28 cellular contexts compared by ENCODE assay signal in the genomic region with DNA sequence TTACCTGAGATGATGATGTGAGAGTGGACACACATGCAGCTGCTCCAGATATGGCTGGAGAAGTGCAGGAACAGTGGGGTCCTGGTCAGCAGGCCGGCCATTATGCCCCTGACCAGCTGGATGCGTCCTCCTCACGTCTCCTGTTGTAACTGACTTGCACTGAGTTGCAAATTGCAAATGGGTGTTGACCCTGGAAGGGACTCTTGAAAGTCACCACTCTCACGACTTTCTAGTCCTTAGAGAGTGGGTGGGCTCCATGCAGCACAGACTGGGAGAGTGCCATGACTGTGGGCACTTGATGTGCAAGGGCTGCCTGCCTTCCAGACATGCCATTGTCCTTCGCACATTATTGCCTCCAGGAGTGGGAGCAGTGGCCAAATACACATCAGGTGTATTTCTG.
"Had no signal": no experiment of that assay in that cellular context is flagged by ENCODE, and none has a peak within 500 bp of the region (broad histone marks: within the 10 kb centered on the region; RNA-seq: fewer than 3 reads in every experiment).

No MANE protein-coding gene starts in this region.

- H3K27ac ChIP-seq: ascending aorta, cardiac muscle cell, foreskin keratinocyte, heart left ventricle, neural progenitor cell, right atrium auricular region, stomach, suprapubic skin, tibial artery had no signal

- H3K27me3 ChIP-seq: ascending aorta, cardiac muscle cell, foreskin keratinocyte, heart left ventricle, neural progenitor cell, right atrium auricular region, stomach, suprapubic skin, tibial artery had no signal

- ATAC-seq: effector memory CD8-positive, alpha-beta T cell; heart left ventricle; left ventricle myocardium superior; naive thymus-derived CD8-positive, alpha-beta T cell; SK-N-SH treated with all-trans-retinoic acid at 6 μM for 48 hours; stimulated activated naive B cell treated with anti-CD40 and anti-IgM and Interleukin-4, amounts not matched to agents 10 μg/mL and 1 μg/mL and 100 μg/mL, for 72 hours; T-helper 17 cell had no signal

- H3K9me3 Mint-ChIP-seq: activated naive CD4-positive, alpha-beta T cell treated with anti-CD3 and anti-CD28 coated beads, Interleukin-2, amount 10 ng/mL, durations not matched to agents 7 days and 5 days; activated naive CD8-positive, alpha-beta T cell treated with anti-CD3 and anti-CD28 coated beads, Interleukin-2, amount 10 ng/mL, durations not matched to agents 7 days and 5 days; brain; effector memory CD8-positive, alpha-beta T cell; naive thymus-derived CD8-positive, alpha-beta T cell; neural progenitor cell; stimulated activated naive B cell treated with anti-CD40 and anti-IgM and Interleukin-4, amounts not matched to agents 10 μg/mL and 1 μg/mL and 100 μg/mL, for 72 hours had no signal

- H3K4me1 Mint-ChIP-seq: stimulated activated naive B cell treated with anti-CD40 and anti-IgM and Interleukin-4, amounts not matched to agents 10 μg/mL and 1 μg/mL and 100 μg/mL, for 72 hours had no signal

- H3K9ac ChIP-seq: neural progenitor cell had no signal

- H3K36me3 ChIP-seq: ascending aorta, cardiac muscle cell, heart left ventricle, right atrium auricular region, suprapubic skin, tibial artery had no signal

- H3K36me3 Mint-ChIP-seq: brain; stimulated activated naive B cell treated with anti-CD40 and anti-IgM and Interleukin-4, amounts not matched to agents 10 μg/mL and 1 μg/mL and 100 μg/mL, for 72 hours had no signal

- H3K27ac Mint-ChIP-seq: activated naive CD4-positive, alpha-beta T cell treated with anti-CD3 and anti-CD28 coated beads, Interleukin-2, amount 10 ng/mL, durations not matched to agents 7 days and 5 days; activated naive CD8-positive, alpha-beta T cell treated with anti-CD3 and anti-CD28 coated beads, Interleukin-2, amount 10 ng/mL, durations not matched to agents 7 days and 5 days; effector memory CD8-positive, alpha-beta T cell; naive thymus-derived CD8-positive, alpha-beta T cell; neural progenitor cell; stimulated activated naive B cell treated with anti-CD40 and anti-IgM and Interleukin-4, amounts not matched to agents 10 μg/mL and 1 μg/mL and 100 μg/mL, for 72 hours; T-helper 17 cell had no signal

- H3K4me3 ChIP-seq: ascending aorta, cardiac muscle cell, heart left ventricle, neural progenitor cell, right atrium auricular region, smooth muscle cell, stomach, suprapubic skin, tibial artery had no signal

- H3K9me3 ChIP-seq: ascending aorta, heart left ventricle, right atrium auricular region, stomach, suprapubic skin, tibial artery had no signal

- H3K27me3 Mint-ChIP-seq: activated naive CD4-positive, alpha-beta T cell treated with anti-CD3 and anti-CD28 coated beads, Interleukin-2, amount 10 ng/mL, durations not matched to agents 7 days and 5 days; activated naive CD8-positive, alpha-beta T cell treated with anti-CD3 and anti-CD28 coated beads, Interleukin-2, amount 10 ng/mL, durations not matched to agents 7 days and 5 days; brain; effector memory CD8-positive, alpha-beta T cell; naive thymus-derived CD8-positive, alpha-beta T cell; stimulated activated naive B cell treated with anti-CD40 and anti-IgM and Interleukin-4, amounts not matched to agents 10 μg/mL and 1 μg/mL and 100 μg/mL, for 72 hours; T-helper 17 cell had no signal

- H3K4me3 Mint-ChIP-seq: activated naive CD4-positive, alpha-beta T cell treated with anti-CD3 and anti-CD28 coated beads, Interleukin-2, amount 10 ng/mL, durations not matched to agents 7 days and 5 days; activated naive CD8-positive, alpha-beta T cell treated with anti-CD3 and anti-CD28 coated beads, Interleukin-2, amount 10 ng/mL, durations not matched to agents 7 days and 5 days; brain; effector memory CD8-positive, alpha-beta T cell; naive thymus-derived CD8-positive, alpha-beta T cell; neural progenitor cell; stimulated activated naive B cell treated with anti-CD40 and anti-IgM and Interleukin-4, amounts not matched to agents 10 μg/mL and 1 μg/mL and 100 μg/mL, for 72 hours; T-helper 17 cell had no signal

- DNase-seq: activated CD4-positive, alpha-beta T cell treated with anti-CD3 and anti-CD28 coated beads for 4 hours; activated CD4-positive, alpha-beta T cell treated with anti-CD3 and anti-CD28 coated beads, Interleukin-2, amount 50 U/mL, for 4 hours; activated CD4-positive, CD25-positive, alpha-beta regulatory T cell; activated gamma-delta T cell; activated naive CD4-positive, alpha-beta T cell treated with anti-CD3 and anti-CD28 coated beads, Interleukin-2, amount 10 ng/mL, durations not matched to agents 7 days and 5 days; activated naive CD8-positive, alpha-beta T cell treated with anti-CD3 and anti-CD28 coated beads, Interleukin-2, amount 10 ng/mL, durations not matched to agents 7 days and 5 days; cortex of kidney; effector memory CD8-positive, alpha-beta T cell; foreskin keratinocyte; heart left ventricle; left ventricle myocardium superior; mammary epithelial cell; midbrain; naive thymus-derived CD8-positive, alpha-beta T cell; stimulated activated CD4-positive, alpha-beta T cell treated with anti-CD3 and anti-CD28 coated beads, Interleukin-1b, Interleukin-23, amount 100 ng/mL, for 48 hours; stimulated activated naive B cell treated with anti-CD40 and anti-IgM and Interleukin-4, amounts not matched to agents 10 μg/mL and 1 μg/mL and 100 μg/mL, for 72 hours; stomach; T-helper 17 cell; T1000; tibial artery had no signal

- H3K4me1 ChIP-seq: ascending aorta, right atrium auricular region, suprapubic skin, tibial artery had no signal
